13 cellular contexts compared by ENCODE assay signal in the genomic region with DNA sequence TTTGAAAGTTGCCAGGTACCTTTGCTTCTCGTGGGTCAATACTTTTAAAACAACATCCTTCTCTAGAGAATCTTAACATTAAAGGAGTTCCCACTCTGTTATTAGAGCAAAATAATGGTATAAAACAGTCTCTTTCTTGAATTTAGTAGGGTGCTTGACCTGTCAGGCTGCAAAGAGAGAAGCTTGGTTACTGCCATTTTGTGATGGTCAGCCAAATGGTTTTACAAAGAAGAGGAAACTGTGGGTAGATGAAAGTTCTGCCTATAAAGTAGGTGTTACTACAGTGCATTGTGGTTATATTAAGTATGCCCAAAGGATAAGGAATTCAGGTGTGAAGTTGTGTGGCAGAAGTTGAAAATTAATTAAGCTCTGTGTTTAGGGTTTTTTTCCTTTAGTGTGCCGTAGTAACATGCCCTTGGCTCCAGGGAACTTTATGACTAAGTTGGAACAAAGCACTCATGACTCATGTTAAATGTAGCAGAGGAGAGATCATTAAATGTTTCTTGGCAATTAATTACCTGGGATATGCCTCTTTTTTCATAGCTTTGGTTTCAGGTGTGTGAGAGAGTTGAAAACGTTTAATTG.
DNase-seq lines count a peak whose midpoint lies in the region; ATAC-seq, FAIRE-seq and TF ChIP-seq lines count a peak whose summit lies in the region.
"Had no signal": no experiment of that assay in that cellular context is flagged by ENCODE, and none has a peak within 500 bp of the region (broad histone marks: within the 10 kb centered on the region; RNA-seq: fewer than 3 reads in every experiment).

No MANE protein-coding gene starts in this region.

- no peaks in the 10 kb centered on the region for H3K4me1 Mint-ChIP-seq in stimulated activated memory B cell treated with anti-CD40 and anti-IgM and Interleukin-4, amounts not matched to agents 10 μg/mL and 1 μg/mL and 100 μg/mL, for 72 hours

- no peak overlapping the region for H3K27ac Mint-ChIP-seq in stimulated activated memory B cell treated with anti-CD40 and anti-IgM and Interleukin-4, amounts not matched to agents 10 μg/mL and 1 μg/mL and 100 μg/mL, for 72 hours

- no peaks in the 10 kb centered on the region for H3K9me3 Mint-ChIP-seq in stimulated activated memory B cell treated with anti-CD40 and anti-IgM and Interleukin-4, amounts not matched to agents 10 μg/mL and 1 μg/mL and 100 μg/mL, for 72 hours

- H3K4me1 ChIP-seq in ACC112 (ENCODE audit: control insufficient read depth, insufficient read depth, low read length, unreplicated experiment), result peaks cover 18% of the 10 kb centered on the region
- H3K4me1 ChIP-seq: thyroid gland had no signal

- H3K27me3 Mint-ChIP-seq in stimulated activated memory B cell treated with anti-CD40 and anti-IgM and Interleukin-4, amounts not matched to agents 10 μg/mL and 1 μg/mL and 100 μg/mL, for 72 hours, result no peaks in the 10 kb centered on the region

- H3K27ac ChIP-seq in ACC112 (ENCODE audit: low read depth, low read length), result no peak overlapping the region
- H3K27ac ChIP-seq: thyroid gland, VCaP had no signal

- ATAC-seq in HG03159 (IDR thresholded peaks at IDR 0.05; ENCODE audit: unreplicated experiment) (no peak), HG03354 (IDR thresholded peaks at IDR 0.05; ENCODE audit: poor library complexity, severe bottlenecking, unreplicated experiment) (no peak)
- no peak for ATAC-seq in stimulated activated memory B cell treated with anti-CD40 and anti-IgM and Interleukin-4, amounts not matched to agents 10 μg/mL and 1 μg/mL and 100 μg/mL, for 72 hours

- no peaks in the 10 kb centered on the region for H3K27me3 ChIP-seq in ACC112 (ENCODE audit: insufficient read depth, low read length)
- H3K27me3 ChIP-seq: thyroid gland had no signal

- no peak for FAIRE-seq in frontal cortex (lab: Jason Lieb, UNC)

- H3K4me3 ChIP-seq in ACC112 (ENCODE audit: low read depth, low read length) (0 out of 2 replicates have a peak overlapping the region, but pooled peaks have one; percentile 8), astrocyte of the spinal cord (ENCODE audit: low read depth, low read length) (no peak overlapping the region)
- H3K4me3 ChIP-seq: thyroid gland had no signal

- no peaks in the 10 kb centered on the region for H3K36me3 Mint-ChIP-seq in stimulated activated memory B cell treated with anti-CD40 and anti-IgM and Interleukin-4, amounts not matched to agents 10 μg/mL and 1 μg/mL and 100 μg/mL, for 72 hours

- no peaks in the 10 kb centered on the region for H3K36me3 ChIP-seq in ACC112 (ENCODE audit: insufficient read depth, low read length)
- H3K36me3 ChIP-seq: thyroid gland had no signal

- peak; percentile 58 for DNase-seq in HPDE6-E6E7 (ENCODE audit: extremely low spot score)
- DNase-seq in astrocyte of the spinal cord (ENCODE audit: low read depth, low spot score), result peak; percentile 55
- DNase-seq in iris pigment epithelial cell (ENCODE audit: low read depth), result peak; percentile 55
- no peak for DNase-seq in frontal cortex (ENCODE audit: low spot score in 2 of 2)
- DNase-seq: activated naive CD4-positive, alpha-beta T cell; KBM-7; NCI-H1694 treated with DMSO at 0.1 percent for 48 hours; thyroid gland had no signal

- in situ Hi-C loops in astrocyte of the spinal cord (cut with HindIII; ENCODE audit: low sequenced_read_pairs), result no loop called here

- H3K4me3 Mint-ChIP-seq in stimulated activated memory B cell treated with anti-CD40 and anti-IgM and Interleukin-4, amounts not matched to agents 10 μg/mL and 1 μg/mL and 100 μg/mL, for 72 hours, result no peak overlapping the region

- no peaks in the 10 kb centered on the region for H3K79me2 ChIP-seq in ACC112 (ENCODE audit: control insufficient read depth, insufficient read depth, low read length, unreplicated experiment)

- H2AFZ ChIP-seq in ACC112 (ENCODE audit: low read length, unreplicated experiment), result peak overlapping the region; percentile 94

- TF ChIP-seq CTCF in astrocyte of the spinal cord (IDR thresholded peaks at IDR 0.05; ENCODE audit: low read depth, low read length), result no peak

Comparison
In these comparisons a context has a peak if more than half of its experiments do, and no peak if none do; other contexts are left out.
1. DNase-seq: peak in HPDE6-E6E7 (single experiment), astrocyte of the spinal cord (single experiment) and iris pigment epithelial cell (single experiment); none in frontal cortex (0 of 2).